ENCODE assay signal across 1 cellular context in genomic region chr2:71023553-71024243, GRCh38.
A peak's percentile ranks its signal among the peaks of the same experiment; 100 is the strongest.
TF ChIP-seq lines count a peak whose summit lies in the region.

No MANE protein-coding gene starts in this region.

TF ChIP-seq in HepG2, 621 proteins besides CTCF, POLR2A, EP300 and RAD21:
- TF ChIP-seq STAG1 (CRISPR knock-in tag; IDR thresholded peaks at IDR 0.05) (peak; percentile 51), RELA (CRISPR knock-in tag; IDR thresholded peaks at IDR 0.05) (peak; percentile 74; the same call in 1 of the 2 replicates), FOSL2 (CRISPR knock-in tag; IDR thresholded peaks at IDR 0.05) (peak; percentile 59; the same call in 1 of the 2 replicates), ZNF263 (CRISPR knock-in tag; IDR thresholded peaks at IDR 0.05) (peak; percentile 74; the same call in 1 of the 2 replicates)
TF ChIP-seq in HepG2: peak in this region for 4; not testable (repeated sequence) for 617.
